ENCODE assay signal across 23 cellular contexts in genomic region chr10:127299956-127300689, GRCh38.
"Had no signal": no experiment of that assay in that cellular context is flagged by ENCODE, and none has a peak within 500 bp of the region (broad histone marks: within the 10 kb centered on the region; RNA-seq: fewer than 3 reads in every experiment).

No MANE protein-coding gene starts in this region.

- DNase-seq: activated CD4-positive, alpha-beta T cell treated with anti-CD3 and anti-CD28 coated beads, Interleukin-2, amount 50 U/mL, for 1 hour; activated CD4-positive, CD25-positive, alpha-beta regulatory T cell treated with anti-CD3 and anti-CD28 coated beads, Interleukin-2, amount 50 U/mL, for 72 hours; activated CD8-positive, alpha-beta memory T cell treated with anti-CD3 and anti-CD28 coated beads for 24 hours; activated CD8-positive, alpha-beta memory T cell treated with anti-CD3 and anti-CD28 coated beads, Interleukin-2, amount 50 U/mL, for 48 hours; activated effector memory CD4-positive, alpha-beta T cell treated with anti-CD3 and anti-CD28 coated beads, Interleukin-2, amount 50 U/mL, for 16 hours; activated naive CD4-positive, alpha-beta T cell treated with anti-CD3 and anti-CD28 coated beads, Interleukin-2, amount 50 U/mL, for 16 hours; activated T-cell treated with anti-CD3 and anti-CD28 coated beads, Interleukin-2, amount 50 U/mL, for 72 hours; aorta; cerebellar nuclear complex; effector memory CD4-positive, alpha-beta T cell; esophagus squamous epithelium; left lung; mammary epithelial cell; midbrain; naive B cell; posterior cingulate gyrus; stimulated activated CD4-positive, alpha-beta T cell treated with anti-CD3 and anti-CD28 coated beads, Interleukin-12 subunit alpha, Interleukin-12 subunit beta, amount 100 ng/mL, for 4 hours; stimulated activated CD4-positive, alpha-beta T cell treated with anti-CD3 and anti-CD28 coated beads, Interleukin-1b, Interleukin-23, amount 100 ng/mL, for 48 hours; stimulated activated CD8-positive, alpha-beta memory T cell treated with anti-CD3 and anti-CD28 coated beads, Interleukin-4, amount 100 ng/mL, for 48 hours; stimulated activated naive CD4-positive, alpha-beta T cell; T1000; thyroid gland had no signal

- H3K27me3 Mint-ChIP-seq: dendritic cell treated with granulocyte-macrophage colony-stimulating factor and Interleukin-4, amounts not matched to agents 40 ng/mL and 50 ng/mL, for 4 days had no signal

- H3K36me3 ChIP-seq: esophagus squamous epithelium, left lung, thyroid gland had no signal

- H3K27ac ChIP-seq: esophagus squamous epithelium, left lung, thyroid gland had no signal

- H3K4me3 Mint-ChIP-seq: activated T-cell treated with anti-CD3 and anti-CD28 coated beads, Interleukin-2, amount 50 U/mL, for 72 hours; dendritic cell treated with granulocyte-macrophage colony-stimulating factor and Interleukin-4, amounts not matched to agents 40 ng/mL and 50 ng/mL, for 4 days; naive B cell had no signal

- ATAC-seq: activated T-cell treated with anti-CD3 and anti-CD28 coated beads, Interleukin-2, amount 50 U/mL, for 72 hours had no signal

- H3K27ac Mint-ChIP-seq: activated T-cell treated with anti-CD3 and anti-CD28 coated beads, Interleukin-2, amount 50 U/mL, for 72 hours; dendritic cell treated with granulocyte-macrophage colony-stimulating factor and Interleukin-4, amounts not matched to agents 40 ng/mL and 50 ng/mL, for 4 days; naive B cell had no signal

- H3K27me3 ChIP-seq: esophagus squamous epithelium, left lung, thyroid gland had no signal

- H3K4me1 Mint-ChIP-seq: naive B cell had no signal

- H3K9me3 Mint-ChIP-seq: activated T-cell treated with anti-CD3 and anti-CD28 coated beads, Interleukin-2, amount 50 U/mL, for 72 hours; dendritic cell treated with granulocyte-macrophage colony-stimulating factor and Interleukin-4, amounts not matched to agents 40 ng/mL and 50 ng/mL, for 4 days; naive B cell had no signal

- H3K9me3 ChIP-seq: esophagus squamous epithelium, left lung, thyroid gland had no signal

- H3K4me1 ChIP-seq: left lung, thyroid gland had no signal

- H3K36me3 Mint-ChIP-seq: naive B cell had no signal

- H3K4me3 ChIP-seq: esophagus squamous epithelium, left lung, thyroid gland had no signal
